ENCODE assay signal across 2 cellular contexts in the genomic region with DNA sequence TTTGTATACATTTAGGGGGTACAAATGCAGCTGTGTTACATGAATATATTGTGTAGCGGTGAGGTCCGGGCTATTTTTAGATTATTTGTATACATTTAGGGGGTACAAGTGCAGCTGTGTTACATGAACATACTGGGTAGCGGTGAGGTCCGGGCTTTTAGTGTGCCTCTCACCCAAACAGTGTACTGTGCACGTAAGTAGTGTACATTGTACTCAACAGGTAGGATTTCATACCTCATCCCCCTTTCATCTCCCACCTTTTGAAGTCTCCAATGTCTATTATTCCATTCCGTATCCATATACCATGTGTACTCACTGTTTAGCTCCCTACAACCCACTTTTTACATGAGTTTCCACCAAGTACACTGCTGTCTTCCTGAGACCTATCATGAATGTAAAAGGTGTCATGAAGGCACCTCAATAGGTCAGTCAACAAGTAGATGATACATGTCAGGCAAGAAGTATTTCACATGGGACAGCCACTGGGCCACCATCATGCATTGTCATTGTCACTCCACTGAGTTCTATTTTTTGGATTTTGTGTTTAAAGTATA.
A peak's percentile ranks its signal among the peaks of the same experiment; 100 is the strongest.
TF ChIP-seq lines count a peak whose summit lies in the region.

No MANE protein-coding gene starts in this region.

TF ChIP-seq in HEK293, 187 proteins besides CTCF, POLR2A, EP300 and RAD21 (continued from another document and continues in another):
- TF ChIP-seq KLF10 (tag by site-specific recombination; IDR thresholded peaks at IDR 0.05), result no peak
- TF ChIP-seq, protein P1, sequence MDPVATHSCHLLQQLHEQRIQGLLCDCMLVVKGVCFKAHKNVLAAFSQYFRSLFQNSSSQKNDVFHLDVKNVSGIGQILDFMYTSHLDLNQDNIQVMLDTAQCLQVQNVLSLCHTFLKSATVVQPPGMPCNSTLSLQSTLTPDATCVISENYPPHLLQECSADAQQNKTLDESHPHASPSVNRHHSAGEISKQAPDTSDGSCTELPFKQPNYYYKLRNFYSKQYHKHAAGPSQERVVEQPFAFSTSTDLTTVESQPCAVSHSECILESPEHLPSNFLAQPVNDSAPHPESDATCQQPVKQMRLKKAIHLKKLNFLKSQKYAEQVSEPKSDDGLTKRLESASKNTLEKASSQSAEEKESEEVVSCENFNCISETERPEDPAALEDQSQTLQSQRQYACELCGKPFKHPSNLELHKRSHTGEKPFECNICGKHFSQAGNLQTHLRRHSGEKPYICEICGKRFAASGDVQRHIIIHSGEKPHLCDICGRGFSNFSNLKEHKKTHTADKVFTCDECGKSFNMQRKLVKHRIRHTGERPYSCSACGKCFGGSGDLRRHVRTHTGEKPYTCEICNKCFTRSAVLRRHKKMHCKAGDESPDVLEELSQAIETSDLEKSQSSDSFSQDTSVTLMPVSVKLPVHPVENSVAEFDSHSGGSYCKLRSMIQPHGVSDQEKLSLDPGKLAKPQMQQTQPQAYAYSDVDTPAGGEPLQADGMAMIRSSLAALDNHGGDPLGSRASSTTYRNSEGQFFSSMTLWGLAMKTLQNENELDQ (tag by site-specific recombination; IDR thresholded peaks at IDR 0.05; ENCODE audit: low read depth), result no peak
- no peak for TF ChIP-seq ZNF24 (tag by site-specific recombination; IDR thresholded peaks at IDR 0.05)
- peak; percentile 91 for TF ChIP-seq SCRT2 (tag by site-specific recombination; IDR thresholded peaks at IDR 0.05)
- TF ChIP-seq ZNF157 (tag by site-specific recombination; IDR thresholded peaks at IDR 0.05), result no peak
- TF ChIP-seq, protein P2, sequence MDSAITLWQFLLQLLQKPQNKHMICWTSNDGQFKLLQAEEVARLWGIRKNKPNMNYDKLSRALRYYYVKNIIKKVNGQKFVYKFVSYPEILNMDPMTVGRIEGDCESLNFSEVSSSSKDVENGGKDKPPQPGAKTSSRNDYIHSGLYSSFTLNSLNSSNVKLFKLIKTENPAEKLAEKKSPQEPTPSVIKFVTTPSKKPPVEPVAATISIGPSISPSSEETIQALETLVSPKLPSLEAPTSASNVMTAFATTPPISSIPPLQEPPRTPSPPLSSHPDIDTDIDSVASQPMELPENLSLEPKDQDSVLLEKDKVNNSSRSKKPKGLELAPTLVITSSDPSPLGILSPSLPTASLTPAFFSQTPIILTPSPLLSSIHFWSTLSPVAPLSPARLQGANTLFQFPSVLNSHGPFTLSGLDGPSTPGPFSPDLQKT (IDR thresholded peaks at IDR 0.05; ENCODE audit: borderline replicate concordance, low read depth, low read length), result no peak
- no peak for TF ChIP-seq MYNN (tag by site-specific recombination; IDR thresholded peaks at IDR 0.05; ENCODE audit: borderline replicate concordance)
- TF ChIP-seq, protein P3, sequence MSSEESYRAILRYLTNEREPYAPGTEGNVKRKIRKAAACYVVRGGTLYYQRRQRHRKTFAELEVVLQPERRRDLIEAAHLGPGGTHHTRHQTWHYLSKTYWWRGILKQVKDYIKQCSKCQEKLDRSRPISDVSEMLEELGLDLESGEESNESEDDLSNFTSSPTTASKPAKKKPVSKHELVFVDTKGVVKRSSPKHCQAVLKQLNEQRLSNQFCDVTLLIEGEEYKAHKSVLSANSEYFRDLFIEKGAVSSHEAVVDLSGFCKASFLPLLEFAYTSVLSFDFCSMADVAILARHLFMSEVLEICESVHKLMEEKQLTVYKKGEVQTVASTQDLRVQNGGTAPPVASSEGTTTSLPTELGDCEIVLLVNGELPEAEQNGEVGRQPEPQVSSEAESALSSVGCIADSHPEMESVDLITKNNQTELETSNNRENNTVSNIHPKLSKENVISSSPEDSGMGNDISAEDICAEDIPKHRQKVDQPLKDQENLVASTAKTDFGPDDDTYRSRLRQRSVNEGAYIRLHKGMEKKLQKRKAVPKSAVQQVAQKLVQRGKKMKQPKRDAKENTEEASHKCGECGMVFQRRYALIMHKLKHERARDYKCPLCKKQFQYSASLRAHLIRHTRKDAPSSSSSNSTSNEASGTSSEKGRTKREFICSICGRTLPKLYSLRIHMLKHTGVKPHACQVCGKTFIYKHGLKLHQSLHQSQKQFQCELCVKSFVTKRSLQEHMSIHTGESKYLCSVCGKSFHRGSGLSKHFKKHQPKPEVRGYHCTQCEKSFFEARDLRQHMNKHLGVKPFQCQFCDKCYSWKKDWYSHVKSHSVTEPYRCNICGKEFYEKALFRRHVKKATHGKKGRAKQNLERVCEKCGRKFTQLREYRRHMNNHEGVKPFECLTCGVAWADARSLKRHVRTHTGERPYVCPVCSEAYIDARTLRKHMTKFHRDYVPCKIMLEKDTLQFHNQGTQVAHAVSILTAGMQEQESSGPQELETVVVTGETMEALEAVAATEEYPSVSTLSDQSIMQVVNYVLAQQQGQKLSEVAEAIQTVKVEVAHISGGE (tag by site-specific recombination; conservative IDR thresholded peaks at IDR 0.05; ENCODE audit: low read depth), result no peak
- TF ChIP-seq, protein P4, sequence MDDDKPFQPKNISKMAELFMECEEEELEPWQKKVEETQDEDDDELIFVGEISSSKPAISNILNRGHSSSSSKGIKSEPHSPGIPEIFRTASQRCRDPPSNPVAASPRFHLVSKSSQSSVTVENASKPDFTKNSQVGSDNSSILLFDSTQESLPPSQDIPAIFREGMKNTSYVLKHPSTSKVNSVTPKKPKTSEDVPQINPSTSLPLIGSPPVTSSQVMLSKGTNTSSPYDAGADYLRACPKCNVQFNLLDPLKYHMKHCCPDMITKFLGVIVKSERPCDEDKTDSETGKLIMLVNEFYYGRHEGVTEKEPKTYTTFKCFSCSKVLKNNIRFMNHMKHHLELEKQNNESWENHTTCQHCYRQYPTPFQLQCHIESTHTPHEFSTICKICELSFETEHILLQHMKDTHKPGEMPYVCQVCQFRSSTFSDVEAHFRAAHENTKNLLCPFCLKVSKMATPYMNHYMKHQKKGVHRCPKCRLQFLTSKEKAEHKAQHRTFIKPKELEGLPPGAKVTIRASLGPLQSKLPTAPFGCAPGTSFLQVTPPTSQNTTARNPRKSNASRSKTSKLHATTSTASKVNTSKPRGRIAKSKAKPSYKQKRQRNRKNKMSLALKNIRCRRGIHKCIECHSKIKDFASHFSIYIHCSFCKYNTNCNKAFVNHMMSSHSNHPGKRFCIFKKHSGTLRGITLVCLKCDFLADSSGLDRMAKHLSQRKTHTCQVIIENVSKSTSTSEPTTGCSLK (tag by site-specific recombination; IDR thresholded peaks at IDR 0.05), result no peak
- no peak for TF ChIP-seq ZNF48 (tag by site-specific recombination; IDR thresholded peaks at IDR 0.05)
- TF ChIP-seq, protein P5, sequence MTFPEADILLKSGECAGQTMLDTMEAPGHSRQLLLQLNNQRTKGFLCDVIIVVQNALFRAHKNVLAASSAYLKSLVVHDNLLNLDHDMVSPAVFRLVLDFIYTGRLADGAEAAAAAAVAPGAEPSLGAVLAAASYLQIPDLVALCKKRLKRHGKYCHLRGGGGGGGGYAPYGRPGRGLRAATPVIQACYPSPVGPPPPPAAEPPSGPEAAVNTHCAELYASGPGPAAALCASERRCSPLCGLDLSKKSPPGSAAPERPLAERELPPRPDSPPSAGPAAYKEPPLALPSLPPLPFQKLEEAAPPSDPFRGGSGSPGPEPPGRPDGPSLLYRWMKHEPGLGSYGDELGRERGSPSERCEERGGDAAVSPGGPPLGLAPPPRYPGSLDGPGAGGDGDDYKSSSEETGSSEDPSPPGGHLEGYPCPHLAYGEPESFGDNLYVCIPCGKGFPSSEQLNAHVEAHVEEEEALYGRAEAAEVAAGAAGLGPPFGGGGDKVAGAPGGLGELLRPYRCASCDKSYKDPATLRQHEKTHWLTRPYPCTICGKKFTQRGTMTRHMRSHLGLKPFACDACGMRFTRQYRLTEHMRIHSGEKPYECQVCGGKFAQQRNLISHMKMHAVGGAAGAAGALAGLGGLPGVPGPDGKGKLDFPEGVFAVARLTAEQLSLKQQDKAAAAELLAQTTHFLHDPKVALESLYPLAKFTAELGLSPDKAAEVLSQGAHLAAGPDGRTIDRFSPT (tag by site-specific recombination; IDR thresholded peaks at IDR 0.05), result no peak
- TF ChIP-seq ZNF341 (tag by site-specific recombination; IDR thresholded peaks at IDR 0.05; ENCODE audit: low read depth), result no peak

TF ChIP-seq in SK-N-SH treated with all-trans-retinoic acid at 6 μM for 48 hours, 23 proteins besides CTCF, POLR2A, EP300 and RAD21 (continued from another document):
- TF ChIP-seq, protein P6, sequence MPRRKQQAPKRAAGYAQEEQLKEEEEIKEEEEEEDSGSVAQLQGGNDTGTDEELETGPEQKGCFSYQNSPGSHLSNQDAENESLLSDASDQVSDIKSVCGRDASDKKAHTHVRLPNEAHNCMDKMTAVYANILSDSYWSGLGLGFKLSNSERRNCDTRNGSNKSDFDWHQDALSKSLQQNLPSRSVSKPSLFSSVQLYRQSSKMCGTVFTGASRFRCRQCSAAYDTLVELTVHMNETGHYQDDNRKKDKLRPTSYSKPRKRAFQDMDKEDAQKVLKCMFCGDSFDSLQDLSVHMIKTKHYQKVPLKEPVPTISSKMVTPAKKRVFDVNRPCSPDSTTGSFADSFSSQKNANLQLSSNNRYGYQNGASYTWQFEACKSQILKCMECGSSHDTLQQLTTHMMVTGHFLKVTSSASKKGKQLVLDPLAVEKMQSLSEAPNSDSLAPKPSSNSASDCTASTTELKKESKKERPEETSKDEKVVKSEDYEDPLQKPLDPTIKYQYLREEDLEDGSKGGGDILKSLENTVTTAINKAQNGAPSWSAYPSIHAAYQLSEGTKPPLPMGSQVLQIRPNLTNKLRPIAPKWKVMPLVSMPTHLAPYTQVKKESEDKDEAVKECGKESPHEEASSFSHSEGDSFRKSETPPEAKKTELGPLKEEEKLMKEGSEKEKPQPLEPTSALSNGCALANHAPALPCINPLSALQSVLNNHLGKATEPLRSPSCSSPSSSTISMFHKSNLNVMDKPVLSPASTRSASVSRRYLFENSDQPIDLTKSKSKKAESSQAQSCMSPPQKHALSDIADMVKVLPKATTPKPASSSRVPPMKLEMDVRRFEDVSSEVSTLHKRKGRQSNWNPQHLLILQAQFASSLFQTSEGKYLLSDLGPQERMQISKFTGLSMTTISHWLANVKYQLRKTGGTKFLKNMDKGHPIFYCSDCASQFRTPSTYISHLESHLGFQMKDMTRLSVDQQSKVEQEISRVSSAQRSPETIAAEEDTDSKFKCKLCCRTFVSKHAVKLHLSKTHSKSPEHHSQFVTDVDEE (CRISPR knock-in tag; IDR thresholded peaks at IDR 0.05), result no peak
- TF ChIP-seq ZNF70 (CRISPR knock-in tag; IDR thresholded peaks at IDR 0.05), result no peak
- no peak for TF ChIP-seq TCF4 (CRISPR knock-in tag; IDR thresholded peaks at IDR 0.05; ENCODE audit: borderline replicate concordance)
- no peak for TF ChIP-seq ESRRG (CRISPR knock-in tag; IDR thresholded peaks at IDR 0.05)
- TF ChIP-seq, protein P7, sequence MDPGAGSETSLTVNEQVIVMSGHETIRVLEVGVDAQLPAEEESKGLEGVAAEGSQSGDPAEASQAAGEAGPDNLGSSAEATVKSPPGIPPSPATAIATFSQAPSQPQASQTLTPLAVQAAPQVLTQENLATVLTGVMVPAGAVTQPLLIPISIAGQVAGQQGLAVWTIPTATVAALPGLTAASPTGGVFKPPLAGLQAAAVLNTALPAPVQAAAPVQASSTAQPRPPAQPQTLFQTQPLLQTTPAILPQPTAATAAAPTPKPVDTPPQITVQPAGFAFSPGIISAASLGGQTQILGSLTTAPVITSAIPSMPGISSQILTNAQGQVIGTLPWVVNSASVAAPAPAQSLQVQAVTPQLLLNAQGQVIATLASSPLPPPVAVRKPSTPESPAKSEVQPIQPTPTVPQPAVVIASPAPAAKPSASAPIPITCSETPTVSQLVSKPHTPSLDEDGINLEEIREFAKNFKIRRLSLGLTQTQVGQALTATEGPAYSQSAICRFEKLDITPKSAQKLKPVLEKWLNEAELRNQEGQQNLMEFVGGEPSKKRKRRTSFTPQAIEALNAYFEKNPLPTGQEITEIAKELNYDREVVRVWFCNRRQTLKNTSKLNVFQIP (CRISPR knock-in tag; IDR thresholded peaks at IDR 0.05; ENCODE audit: borderline replicate concordance, low read depth), result no peak
TF ChIP-seq in SK-N-SH treated with all-trans-retinoic acid at 6 μM for 48 hours: peak in this region for 0.
